1 cellular context compared by ENCODE assay signal in the genomic region with DNA sequence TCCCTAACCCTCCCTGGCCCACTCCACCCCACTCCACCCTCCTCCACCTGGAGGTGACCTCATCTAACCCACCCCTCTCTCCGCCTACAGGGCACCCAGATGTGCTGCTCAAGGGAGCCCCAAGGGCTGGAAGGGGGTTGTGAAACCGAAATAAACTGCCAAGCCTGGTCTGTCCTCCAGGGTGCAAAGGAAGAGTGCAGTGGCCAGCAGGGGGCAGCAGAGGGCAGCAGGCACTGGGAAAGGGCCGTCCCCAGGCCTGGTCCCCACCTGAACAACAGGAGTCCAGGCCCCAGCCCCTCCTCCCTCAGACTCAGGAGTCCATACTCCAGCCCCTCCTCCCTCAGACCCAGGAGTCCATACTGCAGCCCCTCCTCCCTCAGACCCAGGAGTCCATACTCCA.
TF ChIP-seq lines count a peak whose summit lies in the region.

No MANE protein-coding gene starts in this region.

TF ChIP-seq in HepG2, 621 proteins besides CTCF, POLR2A, EP300 and RAD21 (continued from another document and continues in another):
- TF ChIP-seq ZMYM2 (CRISPR knock-in tag; IDR thresholded peaks at IDR 0.05), result peak; percentile 94
- no peak for TF ChIP-seq HNRNPLL (IDR thresholded peaks at IDR 0.05; ENCODE audit: low read depth, low read length, poor library complexity, severe bottlenecking)
- no peak for TF ChIP-seq ZNF512B (CRISPR knock-in tag; IDR thresholded peaks at IDR 0.05; ENCODE audit: borderline replicate concordance)
- peak; percentile 63 for TF ChIP-seq ZNF331 (CRISPR knock-in tag; IDR thresholded peaks at IDR 0.05)
- no peak for TF ChIP-seq RFX1 (IDR thresholded peaks at IDR 0.05)
- no peak for TF ChIP-seq ZNF737 (CRISPR knock-in tag; IDR thresholded peaks at IDR 0.05; ENCODE audit: borderline replicate concordance)
- TF ChIP-seq ZNF543 (CRISPR knock-in tag; IDR thresholded peaks at IDR 0.05), result peak; percentile 73; the same call in 1 of the 2 replicates
- no peak for TF ChIP-seq ARNT (IDR thresholded peaks at IDR 0.05)
- no peak for TF ChIP-seq ZNF530 (CRISPR knock-in tag; IDR thresholded peaks at IDR 0.05; ENCODE audit: low read depth)
- no peak for TF ChIP-seq ZNF788 (CRISPR knock-in tag; IDR thresholded peaks at IDR 0.05; ENCODE audit: borderline replicate concordance)
- TF ChIP-seq MZF1 (CRISPR knock-in tag; IDR thresholded peaks at IDR 0.05; ENCODE audit: borderline replicate concordance), result no peak
- 0 out of 2 replicates have a peak, but pooled peaks have one; percentile 21 for TF ChIP-seq ERF (CRISPR knock-in tag; IDR thresholded peaks at IDR 0.05)
- no peak for TF ChIP-seq PCBP1 (IDR thresholded peaks at IDR 0.05; ENCODE audit: borderline replicate concordance, low read depth, low read length)
- TF ChIP-seq ATRX (CRISPR knock-in tag; IDR thresholded peaks at IDR 0.05; ENCODE audit: borderline replicate concordance), result no peak
- TF ChIP-seq SOX5 (CRISPR knock-in tag; IDR thresholded peaks at IDR 0.05; ENCODE audit: borderline replicate concordance), result no peak
- no peak for TF ChIP-seq SNAPC5 (CRISPR knock-in tag; IDR thresholded peaks at IDR 0.05; ENCODE audit: borderline replicate concordance)
- TF ChIP-seq SALL2 (CRISPR knock-in tag; IDR thresholded peaks at IDR 0.05), result peak; percentile 54; the same call in 1 of the 2 replicates
- TF ChIP-seq CREB1 (IDR thresholded peaks at IDR 0.05), result no peak
- no peak for TF ChIP-seq CREB1 (CRISPR knock-in tag; IDR thresholded peaks at IDR 0.05)
- TF ChIP-seq, protein P1, sequence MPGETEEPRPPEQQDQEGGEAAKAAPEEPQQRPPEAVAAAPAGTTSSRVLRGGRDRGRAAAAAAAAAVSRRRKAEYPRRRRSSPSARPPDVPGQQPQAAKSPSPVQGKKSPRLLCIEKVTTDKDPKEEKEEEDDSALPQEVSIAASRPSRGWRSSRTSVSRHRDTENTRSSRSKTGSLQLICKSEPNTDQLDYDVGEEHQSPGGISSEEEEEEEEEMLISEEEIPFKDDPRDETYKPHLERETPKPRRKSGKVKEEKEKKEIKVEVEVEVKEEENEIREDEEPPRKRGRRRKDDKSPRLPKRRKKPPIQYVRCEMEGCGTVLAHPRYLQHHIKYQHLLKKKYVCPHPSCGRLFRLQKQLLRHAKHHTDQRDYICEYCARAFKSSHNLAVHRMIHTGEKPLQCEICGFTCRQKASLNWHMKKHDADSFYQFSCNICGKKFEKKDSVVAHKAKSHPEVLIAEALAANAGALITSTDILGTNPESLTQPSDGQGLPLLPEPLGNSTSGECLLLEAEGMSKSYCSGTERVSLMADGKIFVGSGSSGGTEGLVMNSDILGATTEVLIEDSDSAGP (CRISPR knock-in tag; IDR thresholded peaks at IDR 0.05; ENCODE audit: borderline replicate concordance), result peak; percentile 43; the same call in 1 of the 2 replicates
- TF ChIP-seq, protein P2, sequence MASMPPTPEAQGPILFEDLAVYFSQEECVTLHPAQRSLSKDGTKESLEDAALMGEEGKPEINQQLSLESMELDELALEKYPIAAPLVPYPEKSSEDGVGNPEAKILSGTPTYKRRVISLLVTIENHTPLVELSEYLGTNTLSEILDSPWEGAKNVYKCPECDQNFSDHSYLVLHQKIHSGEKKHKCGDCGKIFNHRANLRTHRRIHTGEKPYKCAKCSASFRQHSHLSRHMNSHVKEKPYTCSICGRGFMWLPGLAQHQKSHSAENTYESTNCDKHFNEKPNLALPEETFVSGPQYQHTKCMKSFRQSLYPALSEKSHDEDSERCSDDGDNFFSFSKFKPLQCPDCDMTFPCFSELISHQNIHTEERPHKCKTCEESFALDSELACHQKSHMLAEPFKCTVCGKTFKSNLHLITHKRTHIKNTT (CRISPR knock-in tag; IDR thresholded peaks at IDR 0.05), result no peak
- TF ChIP-seq, protein P3, sequence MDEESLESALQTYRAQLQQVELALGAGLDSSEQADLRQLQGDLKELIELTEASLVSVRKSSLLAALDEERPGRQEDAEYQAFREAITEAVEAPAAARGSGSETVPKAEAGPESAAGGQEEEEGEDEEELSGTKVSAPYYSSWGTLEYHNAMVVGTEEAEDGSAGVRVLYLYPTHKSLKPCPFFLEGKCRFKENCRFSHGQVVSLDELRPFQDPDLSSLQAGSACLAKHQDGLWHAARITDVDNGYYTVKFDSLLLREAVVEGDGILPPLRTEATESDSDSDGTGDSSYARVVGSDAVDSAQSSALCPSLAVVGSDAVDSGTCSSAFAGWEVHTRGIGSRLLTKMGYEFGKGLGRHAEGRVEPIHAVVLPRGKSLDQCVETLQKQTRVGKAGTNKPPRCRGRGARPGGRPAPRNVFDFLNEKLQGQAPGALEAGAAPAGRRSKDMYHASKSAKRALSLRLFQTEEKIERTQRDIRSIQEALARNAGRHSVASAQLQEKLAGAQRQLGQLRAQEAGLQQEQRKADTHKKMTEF (CRISPR knock-in tag; IDR thresholded peaks at IDR 0.05), result peak; percentile 45; the same call in 1 of the 2 replicates
- TF ChIP-seq ZNF687 (CRISPR knock-in tag; IDR thresholded peaks at IDR 0.05), result peak; percentile 83
- 0 out of 2 replicates have a peak, but pooled peaks have one; percentile 25 for TF ChIP-seq MIER2 (CRISPR knock-in tag; IDR thresholded peaks at IDR 0.05)
- peak; percentile 71 for TF ChIP-seq CEBPB (IDR thresholded peaks at IDR 0.05; ENCODE audit: borderline replicate concordance, low read depth, low read length)
- TF ChIP-seq CCAR2 (optimal IDR thresholded peaks at IDR 0.05; ENCODE audit: low read depth, low read length), result no peak
- no peak for TF ChIP-seq ZNF660 (CRISPR knock-in tag; IDR thresholded peaks at IDR 0.05; ENCODE audit: borderline replicate concordance, low read depth)
- no peak for TF ChIP-seq ZNF431 (CRISPR knock-in tag; IDR thresholded peaks at IDR 0.05; ENCODE audit: borderline replicate concordance, low read depth)
- no peak for TF ChIP-seq RBM22 (optimal IDR thresholded peaks at IDR 0.05; ENCODE audit: low read length)
- TF ChIP-seq, protein P4, sequence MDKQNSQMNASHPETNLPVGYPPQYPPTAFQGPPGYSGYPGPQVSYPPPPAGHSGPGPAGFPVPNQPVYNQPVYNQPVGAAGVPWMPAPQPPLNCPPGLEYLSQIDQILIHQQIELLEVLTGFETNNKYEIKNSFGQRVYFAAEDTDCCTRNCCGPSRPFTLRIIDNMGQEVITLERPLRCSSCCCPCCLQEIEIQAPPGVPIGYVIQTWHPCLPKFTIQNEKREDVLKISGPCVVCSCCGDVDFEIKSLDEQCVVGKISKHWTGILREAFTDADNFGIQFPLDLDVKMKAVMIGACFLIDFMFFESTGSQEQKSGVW (CRISPR knock-in tag; IDR thresholded peaks at IDR 0.05; ENCODE audit: borderline replicate concordance), result no peak
- TF ChIP-seq, protein P5, sequence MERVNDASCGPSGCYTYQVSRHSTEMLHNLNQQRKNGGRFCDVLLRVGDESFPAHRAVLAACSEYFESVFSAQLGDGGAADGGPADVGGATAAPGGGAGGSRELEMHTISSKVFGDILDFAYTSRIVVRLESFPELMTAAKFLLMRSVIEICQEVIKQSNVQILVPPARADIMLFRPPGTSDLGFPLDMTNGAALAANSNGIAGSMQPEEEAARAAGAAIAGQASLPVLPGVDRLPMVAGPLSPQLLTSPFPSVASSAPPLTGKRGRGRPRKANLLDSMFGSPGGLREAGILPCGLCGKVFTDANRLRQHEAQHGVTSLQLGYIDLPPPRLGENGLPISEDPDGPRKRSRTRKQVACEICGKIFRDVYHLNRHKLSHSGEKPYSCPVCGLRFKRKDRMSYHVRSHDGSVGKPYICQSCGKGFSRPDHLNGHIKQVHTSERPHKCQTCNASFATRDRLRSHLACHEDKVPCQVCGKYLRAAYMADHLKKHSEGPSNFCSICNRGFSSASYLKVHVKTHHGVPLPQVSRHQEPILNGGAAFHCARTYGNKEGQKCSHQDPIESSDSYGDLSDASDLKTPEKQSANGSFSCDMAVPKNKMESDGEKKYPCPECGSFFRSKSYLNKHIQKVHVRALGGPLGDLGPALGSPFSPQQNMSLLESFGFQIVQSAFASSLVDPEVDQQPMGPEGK (CRISPR knock-in tag; IDR thresholded peaks at IDR 0.05), result peak; percentile 75
- TF ChIP-seq ARNTL (CRISPR knock-in tag; IDR thresholded peaks at IDR 0.05), result no peak
- peak; percentile 29; the same call in 1 of the 2 replicates for TF ChIP-seq YEATS2 (CRISPR knock-in tag; IDR thresholded peaks at IDR 0.05; ENCODE audit: borderline replicate concordance)
- no peak for TF ChIP-seq HNRNPK (IDR thresholded peaks at IDR 0.05; ENCODE audit: low read depth, low read length, poor library complexity, severe bottlenecking)
- no peak for TF ChIP-seq NFKB2 (CRISPR knock-in tag; IDR thresholded peaks at IDR 0.05; ENCODE audit: borderline replicate concordance)
- peak; percentile 26; the same call in 1 of the 2 replicates for TF ChIP-seq ISL2 (CRISPR knock-in tag; IDR thresholded peaks at IDR 0.05)
- peak; percentile 75; the same call in 1 of the 2 replicates for TF ChIP-seq ZNF770 (CRISPR knock-in tag; IDR thresholded peaks at IDR 0.05)
- no peak; the same call in 1 of the 2 replicates for TF ChIP-seq ZNF292 (CRISPR knock-in tag; IDR thresholded peaks at IDR 0.05; ENCODE audit: borderline replicate concordance, low read depth)
- TF ChIP-seq RCOR2 (CRISPR knock-in tag; IDR thresholded peaks at IDR 0.05), result no peak
